In the genomic region with DNA sequence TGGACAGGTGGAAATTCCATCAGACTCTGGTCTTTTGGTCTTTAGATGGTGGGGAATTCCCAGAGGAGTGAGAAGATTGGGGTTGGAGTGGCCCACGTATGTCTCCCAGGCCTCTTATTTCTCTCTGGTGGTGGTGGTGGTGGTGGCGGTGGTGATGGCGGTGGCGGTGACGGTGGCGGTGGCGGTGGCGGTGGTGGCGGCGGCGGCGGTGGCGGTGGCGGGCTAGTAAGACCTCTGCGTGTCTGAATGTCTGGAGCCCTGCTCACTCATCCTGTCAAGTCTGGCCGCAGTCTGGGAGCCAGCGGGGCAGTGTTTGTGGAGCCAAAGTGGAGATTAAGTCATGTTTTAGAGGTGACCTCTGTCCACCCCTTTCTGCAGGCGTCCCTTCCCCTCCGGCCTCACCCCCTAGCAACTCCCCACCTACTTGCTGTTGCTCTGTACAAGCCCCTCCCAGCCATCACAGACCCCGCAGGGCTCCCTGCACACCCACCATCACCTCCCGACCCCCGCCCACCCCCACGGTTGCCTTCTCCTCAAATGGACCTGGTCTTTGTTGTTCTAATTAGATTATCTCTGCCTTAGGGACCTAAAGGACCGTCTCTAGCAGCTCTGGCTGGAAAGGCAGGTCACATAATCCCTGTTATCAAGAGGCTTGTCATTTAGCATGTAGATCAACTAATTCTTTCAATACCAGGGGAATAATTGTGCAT, we compare ENCODE assay signal across 25 cellular contexts.
A peak's percentile ranks its signal among the peaks of the same experiment; 100 is the strongest.
DNase-seq lines count a peak whose midpoint lies in the region; ATAC-seq and TF ChIP-seq lines count a peak whose summit lies in the region.
"Had no signal": no experiment of that assay in that cellular context is flagged by ENCODE, and none has a peak within 500 bp of the region (broad histone marks: within the 10 kb centered on the region; RNA-seq: fewer than 3 reads in every experiment).

No MANE protein-coding gene starts in this region.

- no peaks in the 10 kb centered on the region for H3K4me1 Mint-ChIP-seq in MCF 10A (ENCODE audit: insufficient read depth, unreplicated experiment)

- no peak overlapping the region for H3K27ac Mint-ChIP-seq in MCF 10A (ENCODE audit: low read depth, unreplicated experiment)
- H3K27ac Mint-ChIP-seq: H9 had no signal

- no TSS peak for BruUV-seq in MCF 10A (replicated peaks; lab: Mats Ljungman, UMichigan)

- no peaks in the 10 kb centered on the region for H3K27me3 ChIP-seq in WERI-Rb-1 (ENCODE audit: insufficient read depth, low read depth, severe bottlenecking)
- peaks cover 0 to 45% (median 5%) of the 10 kb centered on the region in 45 donors for H3K27me3 ChIP-seq in dorsolateral prefrontal cortex
- H3K27me3 ChIP-seq: SJSA1 had no signal

- POLR2A ChIA-PET in MCF 10A (lab: Yijun Ruan, JAX): no interaction called here

- H3K4me3 ChIP-seq in WERI-Rb-1 (ENCODE audit: low read depth, low read length) (no peak overlapping the region), dorsolateral prefrontal cortex (no peak overlapping the region)
- H3K4me3 ChIP-seq: GM23248, SJSA1 had no signal

- ATAC-seq in Right ventricle myocardium superior (ENCODE audit: poor library complexity): no peak
- ATAC-seq in Right ventricle myocardium inferior: no peak
- ATAC-seq in GM18520 (IDR thresholded peaks at IDR 0.05; ENCODE audit: unreplicated experiment): no peak
- ATAC-seq: PC-3 had no signal

- intact Hi-C loops in Right ventricle myocardium superior (cut with DNase I) (no loop called here), Right ventricle myocardium inferior (cut with DNase I) (no loop called here), dorsolateral prefrontal cortex (cut with DNase I) (no loop called here), MCF 10A (cut with micrococcal nuclease) (no loop called here)

- no peaks in the 10 kb centered on the region for H3K36me3 ChIP-seq in WERI-Rb-1
- H3K36me3 ChIP-seq: SJSA1 had no signal

- DNase-seq in Right ventricle myocardium superior: peak; percentile 51
- DNase-seq in Right ventricle myocardium inferior (ENCODE audit: missing footprints): no peak
- DNase-seq in WERI-Rb-1: peak; percentile 21
- DNase-seq in iPS-NIHi11 (ENCODE audit: low spot score): peak; percentile 29
- no peak for DNase-seq in NCI-H345 treated with DMSO at 0.1 percent for 48 hours (lab: John Stamatoyannopoulos, UW; ENCODE audit: unreplicated experiment)
- DNase-seq in dorsolateral prefrontal cortex: no peak
- DNase-seq in MCF 10A (ENCODE audit: unreplicated experiment): no peak
- DNase-seq: 8988T; ACHN; GM23248; H9; KG1; MM.1S; NCI-H1048; NCI-H1417; NCI-H1694; NCI-H2081; NCI-H2171 treated with DMSO at 0.1 percent for 48 hours; NCI-H345; NCI-H524; NCI-H748 treated with DMSO at 0.1 percent for 48 hours; NK-92 treated with Interleukin-12 subunit alpha and Interleukin-12 subunit beta, amount 100 ng/mL, for 24 hours; PC-3 had no signal

- H3K27me3 Mint-ChIP-seq in MCF 10A (ENCODE audit: insufficient read depth, unreplicated experiment): peaks cover 31% of the 10 kb centered on the region

- no peaks in the 10 kb centered on the region for H3K36me3 Mint-ChIP-seq in MCF 10A (ENCODE audit: insufficient read depth, unreplicated experiment)

- H3K9me3 Mint-ChIP-seq in MCF 10A (ENCODE audit: unreplicated experiment): no peaks in the 10 kb centered on the region

- TF ChIP-seq CTCF in WERI-Rb-1 (IDR thresholded peaks at IDR 0.05; ENCODE audit: low read depth, low read length) (no peak), dorsolateral prefrontal cortex (IDR thresholded peaks at IDR 0.05 in 54 of 56, conservative IDR thresholded peaks at IDR 0.05 in 2 of 56; ENCODE audit: low read depth in 1 of 56, partially characterized antibody in 56 of 56) (no peak), MCF 10A (IDR thresholded peaks at IDR 0.05; ENCODE audit: unreplicated experiment) (no peak)

- H3K4me3 Mint-ChIP-seq in MCF 10A (ENCODE audit: unreplicated experiment): no peak overlapping the region
- H3K4me3 Mint-ChIP-seq: H9 had no signal

- CTCF ChIA-PET in MCF 10A (lab: Yijun Ruan, JAX): interaction anchor here (1.1 kb wide), 2 partner anchors 101 to 119 kb away, joined by 4 read pairs; no protein-coding TSS in a partner anchor

- no peaks in the 10 kb centered on the region for H3K9me3 ChIP-seq in WERI-Rb-1 (ENCODE audit: severe bottlenecking)
- H3K9me3 ChIP-seq: SJSA1 had no signal

- H3K27ac ChIP-seq in WERI-Rb-1 (no peak overlapping the region), dorsolateral prefrontal cortex (no peak overlapping the region)
- H3K27ac ChIP-seq: GM23248, SJSA1 had no signal

Comparison
In these comparisons a context has a peak if more than half of its experiments do, and no peak if none do; other contexts are left out.
1. DNase-seq: peak in Right ventricle myocardium superior (single experiment), WERI-Rb-1 (single experiment) and iPS-NIHi11 (single experiment); none in Right ventricle myocardium inferior (single experiment), NCI-H345 treated with DMSO at 0.1 percent for 48 hours (single experiment), dorsolateral prefrontal cortex (0 of 10) and MCF 10A (single experiment).